In the genomic region with DNA sequence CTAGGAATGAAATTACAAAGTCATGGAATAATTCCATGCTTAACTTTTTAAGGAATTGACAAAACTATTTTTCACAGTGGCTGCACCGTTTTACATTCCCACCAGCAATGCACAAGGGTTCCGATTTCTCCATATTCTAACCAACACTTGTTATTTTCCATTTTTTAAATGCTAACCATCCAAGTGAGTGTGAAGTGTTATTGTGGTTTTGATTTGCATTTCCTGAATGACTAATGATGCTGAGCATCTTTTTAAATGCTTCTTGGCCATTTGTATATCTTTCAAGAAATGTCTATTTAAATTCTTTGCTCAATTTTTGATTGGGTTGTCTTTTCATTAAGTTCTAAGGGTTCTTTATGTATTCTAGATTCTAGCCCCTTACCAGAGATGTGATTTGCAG, we compare ENCODE assay signal across 20 cellular contexts.
"Had no signal": no experiment of that assay in that cellular context is flagged by ENCODE, and none has a peak within 500 bp of the region (broad histone marks: within the 10 kb centered on the region; RNA-seq: fewer than 3 reads in every experiment).

No MANE protein-coding gene starts in this region.

- H3K4me3 ChIP-seq: coronary artery, dorsolateral prefrontal cortex, esophagus muscularis mucosa, gastrocnemius medialis, heart right ventricle, left lung, lower lobe of right lung had no signal

- DNase-seq: dermis blood vessel endothelial cell; dorsolateral prefrontal cortex; effector CD4-positive, alpha-beta T cell; effector memory CD4-positive, alpha-beta T cell; foreskin melanocyte; gastrocnemius medialis; glutamatergic neuron; head of caudate nucleus; heart right ventricle; hippocampal formation; left cardiac atrium; left lung; left ventricle myocardium superior; lower lobe of right lung; mesendoderm; midbrain; naive thymus-derived CD4-positive, alpha-beta T cell had no signal

- H3K27ac ChIP-seq: coronary artery, dorsolateral prefrontal cortex, esophagus muscularis mucosa, gastrocnemius medialis, heart right ventricle, left lung, lower lobe of right lung had no signal

- H3K27ac Mint-ChIP-seq: memory B cell; naive thymus-derived CD4-positive, alpha-beta T cell had no signal

- H3K4me1 Mint-ChIP-seq: memory B cell had no signal

- ATAC-seq: gastrocnemius medialis; heart right ventricle; left cardiac atrium; left lung; left ventricle myocardium superior; lower lobe of right lung; naive thymus-derived CD4-positive, alpha-beta T cell had no signal

- H3K36me3 Mint-ChIP-seq: memory B cell; naive thymus-derived CD4-positive, alpha-beta T cell had no signal

- H3K36me3 ChIP-seq: esophagus muscularis mucosa, gastrocnemius medialis, heart right ventricle, left lung, lower lobe of right lung had no signal

- H3K4me1 ChIP-seq: esophagus muscularis mucosa, gastrocnemius medialis, heart right ventricle, left lung, lower lobe of right lung had no signal

- H3K27me3 ChIP-seq: dorsolateral prefrontal cortex, esophagus muscularis mucosa, gastrocnemius medialis, left lung had no signal

- H3K4me3 Mint-ChIP-seq: memory B cell; naive thymus-derived CD4-positive, alpha-beta T cell had no signal

- H3K9me3 ChIP-seq: esophagus muscularis mucosa, gastrocnemius medialis, left lung, lower lobe of right lung had no signal
